In genomic region chr4:40471923-40472322, GRCh38 we compare ENCODE assay signal across 22 cellular contexts.
DNase-seq lines count a peak whose midpoint lies in the region; ATAC-seq, FAIRE-seq and TF ChIP-seq lines count a peak whose summit lies in the region.
"Had no signal": no experiment of that assay in that cellular context is flagged by ENCODE, and none has a peak within 500 bp of the region (broad histone marks: within the 10 kb centered on the region; RNA-seq: fewer than 3 reads in every experiment).

No MANE protein-coding gene starts in this region.

- no peak overlapping the region for H3K4me3 Mint-ChIP-seq in CD14-positive monocyte
- H3K4me3 Mint-ChIP-seq in HFFc6 = no peak overlapping the region; the same call in 1 of the 2 replicates
- H3K4me3 Mint-ChIP-seq in astrocyte (ENCODE audit: unreplicated experiment) = no peak overlapping the region
- H3K4me3 Mint-ChIP-seq: activated CD8-positive, alpha-beta memory T cell treated with anti-CD3 and anti-CD28 coated beads, Interleukin-2, amount 10 ng/mL, durations not matched to agents 7 days and 5 days; immature natural killer cell; memory B cell; naive thymus-derived CD4-positive, alpha-beta T cell had no signal

- no peak overlapping the region for H3K9ac ChIP-seq in astrocyte (ENCODE audit: low read length)

- FAIRE-seq in astrocyte (lab: Jason Lieb, UNC) (peak; percentile 9), pancreas (lab: Jason Lieb, UNC) (no peak)

- no peaks in the 10 kb centered on the region for H3K9me3 ChIP-seq in astrocyte (ENCODE audit: insufficient read depth, low read depth, low read length)
- no peaks in the 10 kb centered on the region for H3K9me3 ChIP-seq in pancreas
- H3K9me3 ChIP-seq: esophagus squamous epithelium, tibial nerve had no signal

- H3K27ac ChIP-seq in astrocyte (ENCODE audit: low read depth, low read length) = no peak overlapping the region
- peak overlapping the region in 1 of 4 donors; percentile 8 for H3K27ac ChIP-seq in pancreas
- no peak overlapping the region for H3K27ac ChIP-seq in coronary artery
- H3K27ac ChIP-seq: PC-9, tibial nerve had no signal

- H3K27me3 ChIP-seq in astrocyte (ENCODE audit: insufficient read depth, low read length) (no peaks in the 10 kb centered on the region), pancreas (no peaks in the 10 kb centered on the region)
- H3K27me3 ChIP-seq: esophagus squamous epithelium, tibial nerve had no signal

- 85 to 93% methylated on average over 3 of the region's 3 CpGs for WGBS in pancreas, 2 donors

- H3K4me1 Mint-ChIP-seq in CD14-positive monocyte = peaks cover 15% of the 10 kb centered on the region
- peaks cover 24% of the 10 kb centered on the region for H3K4me1 Mint-ChIP-seq in HFFc6 (ENCODE audit: low read depth)
- H3K4me1 Mint-ChIP-seq in astrocyte (ENCODE audit: low read depth, unreplicated experiment) = peaks cover 7% of the 10 kb centered on the region
- H3K4me1 Mint-ChIP-seq: immature natural killer cell had no signal

- H3K27me3 Mint-ChIP-seq in CD14-positive monocyte (ENCODE audit: low read depth in 3 of 3) = peaks cover 0 to 1% (median 0%) of the 10 kb centered on the region in 3 donors
- H3K27me3 Mint-ChIP-seq in HFFc6 (ENCODE audit: insufficient read depth) = no peaks in the 10 kb centered on the region; the same call in 1 of the 2 replicates
- H3K27me3 Mint-ChIP-seq in astrocyte (ENCODE audit: low read depth, unreplicated experiment) = no peaks in the 10 kb centered on the region
- H3K27me3 Mint-ChIP-seq: memory B cell; naive thymus-derived CD4-positive, alpha-beta T cell had no signal

- DNase-seq in CD14-positive monocyte (ENCODE audit: low spot score) = no peak
- peak; percentile 48 for DNase-seq in HFFc6
- DNase-seq in astrocyte (ENCODE audit: low read depth) = peak; percentile 18
- peak; percentile 56 for DNase-seq in kidney tubule cell (ENCODE audit: low spot score)
- DNase-seq in pancreas = no peak
- no peak for DNase-seq in coronary artery (ENCODE audit: low spot score)
- no peak for DNase-seq in NCI-H1694 (lab: John Stamatoyannopoulos, UW)
- DNase-seq: activated CD4-positive, alpha-beta T cell treated with anti-CD3 and anti-CD28 coated beads for 1 hour; activated CD8-positive, alpha-beta memory T cell treated with anti-CD3 and anti-CD28 coated beads, Interleukin-2, amount 10 ng/mL, durations not matched to agents 7 days and 5 days; activated effector memory CD4-positive, alpha-beta T cell treated with anti-CD3 and anti-CD28 coated beads, Interleukin-2, amount 50 U/mL, for 16 hours; amygdala; central memory CD4-positive, alpha-beta T cell; esophagus squamous epithelium; H7; immature natural killer cell; MM.1S; naive thymus-derived CD4-positive, alpha-beta T cell; NCI-H226; PC-9; stimulated activated naive CD4-positive, alpha-beta T cell had no signal

- H2AFZ ChIP-seq in astrocyte (ENCODE audit: low read depth, low read length) = no peak overlapping the region
- H2AFZ ChIP-seq: PC-9 had no signal

- intact Hi-C loops in CD14-positive monocyte (cut with micrococcal nuclease) (no loop called here), pancreas (cut with DNase I) (no loop called here)

- TF ChIP-seq CTCF in CD14-positive monocyte (IDR thresholded peaks at IDR 0.05) (no peak), HFFc6 (IDR thresholded peaks at IDR 0.05) (no peak), astrocyte (IDR thresholded peaks at IDR 0.05; ENCODE audit: insufficient read depth, low read depth, low read length) (no peak), pancreas (IDR thresholded peaks at IDR 0.05) (no peak), coronary artery (IDR thresholded peaks at IDR 0.05) (no peak)

- H3K4me1 ChIP-seq in astrocyte (ENCODE audit: insufficient read depth, low read length) = no peaks in the 10 kb centered on the region
- peaks cover 27 to 36% (median 32%) of the 10 kb centered on the region in 3 donors for H3K4me1 ChIP-seq in pancreas
- H3K4me1 ChIP-seq: tibial nerve had no signal

- H4K20me1 ChIP-seq in astrocyte (ENCODE audit: insufficient read depth, low read length) = no peaks in the 10 kb centered on the region

- peaks cover 17 to 45% of the 10 kb centered on the region in 2 donors for H3K36me3 Mint-ChIP-seq in CD14-positive monocyte
- H3K36me3 Mint-ChIP-seq in HFFc6 (ENCODE audit: low read depth) = no peaks in the 10 kb centered on the region
- no peaks in the 10 kb centered on the region for H3K36me3 Mint-ChIP-seq in astrocyte (ENCODE audit: low read depth, unreplicated experiment)
- H3K36me3 Mint-ChIP-seq: activated CD8-positive, alpha-beta memory T cell treated with anti-CD3 and anti-CD28 coated beads, Interleukin-2, amount 10 ng/mL, durations not matched to agents 7 days and 5 days; immature natural killer cell had no signal

- no peaks in the 10 kb centered on the region for H3K79me2 ChIP-seq in astrocyte (ENCODE audit: insufficient read depth, low read length)

- no peak for ATAC-seq in pancreas
- ATAC-seq: activated CD8-positive, alpha-beta memory T cell treated with anti-CD3 and anti-CD28 coated beads, Interleukin-2, amount 10 ng/mL, durations not matched to agents 7 days and 5 days; naive thymus-derived CD4-positive, alpha-beta T cell had no signal

- H3K27ac Mint-ChIP-seq in CD14-positive monocyte = peak overlapping the region in 4 of 7 donors; percentile 2 to 56 (median 30)
- peak overlapping the region; percentile 45 for H3K27ac Mint-ChIP-seq in HFFc6
- no peak overlapping the region for H3K27ac Mint-ChIP-seq in astrocyte (ENCODE audit: unreplicated experiment)
- H3K27ac Mint-ChIP-seq: activated CD8-positive, alpha-beta memory T cell treated with anti-CD3 and anti-CD28 coated beads, Interleukin-2, amount 10 ng/mL, durations not matched to agents 7 days and 5 days; immature natural killer cell; memory B cell; naive thymus-derived CD4-positive, alpha-beta T cell had no signal

- H3K4me3 ChIP-seq in astrocyte (ENCODE audit: insufficient read depth, low read depth, low read length) (no peak overlapping the region), pancreas (no peak overlapping the region), coronary artery (no peak overlapping the region)
- H3K4me3 ChIP-seq: esophagus squamous epithelium, PC-9, tibial nerve had no signal

- H3K36me3 ChIP-seq in astrocyte (ENCODE audit: insufficient read depth, low read length) (no peaks in the 10 kb centered on the region), pancreas (no peaks in the 10 kb centered on the region)
- H3K36me3 ChIP-seq: tibial nerve had no signal

- H3K4me2 ChIP-seq in astrocyte (ENCODE audit: low read length) = no peak overlapping the region
- H3K4me2 ChIP-seq: PC-9 had no signal

- H3K9me3 Mint-ChIP-seq in CD14-positive monocyte (no peaks in the 10 kb centered on the region), HFFc6 (no peaks in the 10 kb centered on the region), astrocyte (ENCODE audit: unreplicated experiment) (no peaks in the 10 kb centered on the region)
- H3K9me3 Mint-ChIP-seq: immature natural killer cell; naive thymus-derived CD4-positive, alpha-beta T cell had no signal

Comparison
In these comparisons a context has a peak if more than half of its experiments do, and no peak if none do; other contexts are left out.
1. DNase-seq: peak in HFFc6 (single experiment), astrocyte (single experiment) and kidney tubule cell (single experiment); none in CD14-positive monocyte (single experiment), pancreas (0 of 6), coronary artery (single experiment) and NCI-H1694 (single experiment).